In the genomic region with DNA sequence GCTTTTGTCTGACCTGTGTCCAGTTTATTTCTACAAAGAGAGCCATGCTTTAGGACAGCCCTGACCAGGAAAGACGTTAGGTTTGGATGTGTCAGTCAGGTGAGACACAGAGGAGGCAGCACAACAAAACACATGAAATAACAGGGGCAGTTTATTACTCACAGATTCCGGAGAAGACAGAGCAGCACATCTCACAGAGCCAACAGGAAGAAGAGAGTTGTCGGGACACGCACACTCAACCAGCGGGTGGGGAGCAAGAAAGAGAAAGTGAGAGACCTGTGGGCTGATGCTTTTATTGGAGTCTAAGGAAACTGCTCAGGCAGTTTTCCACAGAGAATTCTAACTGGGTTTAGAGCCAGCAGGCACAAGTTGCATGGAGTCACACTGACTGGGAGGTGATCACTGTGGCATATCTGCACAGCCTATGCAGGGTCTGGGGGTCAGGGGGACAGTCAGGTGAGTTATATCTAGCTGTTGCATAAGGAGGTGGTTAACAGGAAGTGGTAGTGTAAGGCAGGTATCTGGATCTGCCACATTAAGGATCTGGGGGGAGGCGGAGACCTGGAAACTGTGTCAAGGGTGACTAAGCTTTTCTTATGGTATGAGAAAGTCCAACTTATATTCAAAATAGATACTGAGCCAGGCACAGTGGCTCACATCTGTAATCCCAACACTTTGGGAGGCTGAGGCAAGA, we compare ENCODE assay signal across 3 cellular contexts.
TF ChIP-seq lines count a peak whose summit lies in the region.

No MANE protein-coding gene starts in this region.

TF ChIP-seq in SK-N-SH, 30 proteins besides CTCF, POLR2A, EP300 and RAD21:
- TF ChIP-seq FOSL2 (IDR thresholded peaks at IDR 0.05; ENCODE audit: borderline replicate concordance, low read depth) (no peak), FOXM1 (IDR thresholded peaks at IDR 0.05; ENCODE audit: low read depth) (no peak), MEF2A (IDR thresholded peaks at IDR 0.05; ENCODE audit: borderline replicate concordance, low read depth) (no peak), EZH2phosphoT487 (IDR thresholded peaks at IDR 0.05; ENCODE audit: borderline replicate concordance, low read depth) (no peak), TEAD4 (IDR thresholded peaks at IDR 0.05; ENCODE audit: borderline replicate concordance, insufficient read depth) (no peak), SMC3 (IDR thresholded peaks at IDR 0.05; ENCODE audit: low read depth, low read length) (no peak), ELF1 (IDR thresholded peaks at IDR 0.05) (no peak), JUND (IDR thresholded peaks at IDR 0.05) (no peak), YY1 (IDR thresholded peaks at IDR 0.05; ENCODE audit: low read depth) (no peak), NFIC (IDR thresholded peaks at IDR 0.05; ENCODE audit: borderline replicate concordance) (no peak), POLR2AphosphoS5 (IDR thresholded peaks at IDR 0.05; ENCODE audit: low read depth, low read length) (no peak), CHD2 (IDR thresholded peaks at IDR 0.05; ENCODE audit: low read length, partially characterized antibody) (no peak), RXRA (IDR thresholded peaks at IDR 0.05; ENCODE audit: borderline replicate concordance, low read depth) (no peak)
- TF ChIP-seq, protein P1, sequence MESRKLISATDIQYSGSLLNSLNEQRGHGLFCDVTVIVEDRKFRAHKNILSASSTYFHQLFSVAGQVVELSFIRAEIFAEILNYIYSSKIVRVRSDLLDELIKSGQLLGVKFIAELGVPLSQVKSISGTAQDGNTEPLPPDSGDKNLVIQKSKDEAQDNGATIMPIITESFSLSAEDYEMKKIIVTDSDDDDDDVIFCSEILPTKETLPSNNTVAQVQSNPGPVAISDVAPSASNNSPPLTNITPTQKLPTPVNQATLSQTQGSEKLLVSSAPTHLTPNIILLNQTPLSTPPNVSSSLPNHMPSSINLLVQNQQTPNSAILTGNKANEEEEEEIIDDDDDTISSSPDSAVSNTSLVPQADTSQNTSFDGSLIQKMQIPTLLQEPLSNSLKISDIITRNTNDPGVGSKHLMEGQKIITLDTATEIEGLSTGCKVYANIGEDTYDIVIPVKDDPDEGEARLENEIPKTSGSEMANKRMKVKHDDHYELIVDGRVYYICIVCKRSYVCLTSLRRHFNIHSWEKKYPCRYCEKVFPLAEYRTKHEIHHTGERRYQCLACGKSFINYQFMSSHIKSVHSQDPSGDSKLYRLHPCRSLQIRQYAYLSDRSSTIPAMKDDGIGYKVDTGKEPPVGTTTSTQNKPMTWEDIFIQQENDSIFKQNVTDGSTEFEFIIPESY (IDR thresholded peaks at IDR 0.05; ENCODE audit: borderline replicate concordance, low read depth) = no peak
- TF ChIP-seq, protein P2, sequence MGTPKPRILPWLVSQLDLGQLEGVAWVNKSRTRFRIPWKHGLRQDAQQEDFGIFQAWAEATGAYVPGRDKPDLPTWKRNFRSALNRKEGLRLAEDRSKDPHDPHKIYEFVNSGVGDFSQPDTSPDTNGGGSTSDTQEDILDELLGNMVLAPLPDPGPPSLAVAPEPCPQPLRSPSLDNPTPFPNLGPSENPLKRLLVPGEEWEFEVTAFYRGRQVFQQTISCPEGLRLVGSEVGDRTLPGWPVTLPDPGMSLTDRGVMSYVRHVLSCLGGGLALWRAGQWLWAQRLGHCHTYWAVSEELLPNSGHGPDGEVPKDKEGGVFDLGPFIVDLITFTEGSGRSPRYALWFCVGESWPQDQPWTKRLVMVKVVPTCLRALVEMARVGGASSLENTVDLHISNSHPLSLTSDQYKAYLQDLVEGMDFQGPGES (IDR thresholded peaks at IDR 0.05; ENCODE audit: low read depth, low read length) = no peak
- TF ChIP-seq, protein P3, sequence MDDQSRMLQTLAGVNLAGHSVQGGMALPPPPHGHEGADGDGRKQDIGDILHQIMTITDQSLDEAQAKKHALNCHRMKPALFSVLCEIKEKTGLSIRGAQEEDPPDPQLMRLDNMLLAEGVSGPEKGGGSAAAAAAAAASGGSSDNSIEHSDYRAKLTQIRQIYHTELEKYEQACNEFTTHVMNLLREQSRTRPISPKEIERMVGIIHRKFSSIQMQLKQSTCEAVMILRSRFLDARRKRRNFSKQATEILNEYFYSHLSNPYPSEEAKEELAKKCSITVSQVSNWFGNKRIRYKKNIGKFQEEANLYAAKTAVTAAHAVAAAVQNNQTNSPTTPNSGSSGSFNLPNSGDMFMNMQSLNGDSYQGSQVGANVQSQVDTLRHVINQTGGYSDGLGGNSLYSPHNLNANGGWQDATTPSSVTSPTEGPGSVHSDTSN (IDR thresholded peaks at IDR 0.05) = no peak

TF ChIP-seq in SK-N-SH treated with all-trans-retinoic acid at 6 μM for 48 hours, 23 proteins besides CTCF, POLR2A, EP300 and RAD21:
- no peak for TF ChIP-seq ZC3H10 (CRISPR knock-in tag; IDR thresholded peaks at IDR 0.05)
- TF ChIP-seq OSR1 (CRISPR knock-in tag; IDR thresholded peaks at IDR 0.05) = no peak
- TF ChIP-seq ARNTL (CRISPR knock-in tag; IDR thresholded peaks at IDR 0.05; ENCODE audit: borderline replicate concordance, low read depth) = no peak
- no peak for TF ChIP-seq TOX (CRISPR knock-in tag; IDR thresholded peaks at IDR 0.05; ENCODE audit: borderline replicate concordance)
- TF ChIP-seq ZFP3 (CRISPR knock-in tag; IDR thresholded peaks at IDR 0.05) = no peak
- TF ChIP-seq ZFP30 (CRISPR knock-in tag; IDR thresholded peaks at IDR 0.05) = no peak
- no peak for TF ChIP-seq ZNF565 (CRISPR knock-in tag; conservative IDR thresholded peaks at IDR 0.05; ENCODE audit: low read depth)
- no peak for TF ChIP-seq GLIS3 (CRISPR knock-in tag; IDR thresholded peaks at IDR 0.05)
- TF ChIP-seq, protein P4, sequence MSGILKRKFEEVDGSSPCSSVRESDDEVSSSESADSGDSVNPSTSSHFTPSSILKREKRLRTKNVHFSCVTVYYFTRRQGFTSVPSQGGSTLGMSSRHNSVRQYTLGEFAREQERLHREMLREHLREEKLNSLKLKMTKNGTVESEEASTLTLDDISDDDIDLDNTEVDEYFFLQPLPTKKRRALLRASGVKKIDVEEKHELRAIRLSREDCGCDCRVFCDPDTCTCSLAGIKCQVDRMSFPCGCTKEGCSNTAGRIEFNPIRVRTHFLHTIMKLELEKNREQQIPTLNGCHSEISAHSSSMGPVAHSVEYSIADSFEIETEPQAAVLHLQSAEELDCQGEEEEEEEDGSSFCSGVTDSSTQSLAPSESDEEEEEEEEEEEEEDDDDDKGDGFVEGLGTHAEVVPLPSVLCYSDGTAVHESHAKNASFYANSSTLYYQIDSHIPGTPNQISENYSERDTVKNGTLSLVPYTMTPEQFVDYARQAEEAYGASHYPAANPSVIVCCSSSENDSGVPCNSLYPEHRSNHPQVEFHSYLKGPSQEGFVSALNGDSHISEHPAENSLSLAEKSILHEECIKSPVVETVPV (CRISPR knock-in tag; IDR thresholded peaks at IDR 0.05) = no peak
- no peak for TF ChIP-seq ZNF70 (CRISPR knock-in tag; IDR thresholded peaks at IDR 0.05)
- TF ChIP-seq BACH2 (CRISPR knock-in tag; IDR thresholded peaks at IDR 0.05; ENCODE audit: borderline replicate concordance) = no peak
- TF ChIP-seq TCF4 (CRISPR knock-in tag; IDR thresholded peaks at IDR 0.05; ENCODE audit: borderline replicate concordance) = no peak
- TF ChIP-seq ISL1 (CRISPR knock-in tag; IDR thresholded peaks at IDR 0.05) = no peak
- no peak for TF ChIP-seq CSDC2 (CRISPR knock-in tag; IDR thresholded peaks at IDR 0.05)
- TF ChIP-seq, protein P5, sequence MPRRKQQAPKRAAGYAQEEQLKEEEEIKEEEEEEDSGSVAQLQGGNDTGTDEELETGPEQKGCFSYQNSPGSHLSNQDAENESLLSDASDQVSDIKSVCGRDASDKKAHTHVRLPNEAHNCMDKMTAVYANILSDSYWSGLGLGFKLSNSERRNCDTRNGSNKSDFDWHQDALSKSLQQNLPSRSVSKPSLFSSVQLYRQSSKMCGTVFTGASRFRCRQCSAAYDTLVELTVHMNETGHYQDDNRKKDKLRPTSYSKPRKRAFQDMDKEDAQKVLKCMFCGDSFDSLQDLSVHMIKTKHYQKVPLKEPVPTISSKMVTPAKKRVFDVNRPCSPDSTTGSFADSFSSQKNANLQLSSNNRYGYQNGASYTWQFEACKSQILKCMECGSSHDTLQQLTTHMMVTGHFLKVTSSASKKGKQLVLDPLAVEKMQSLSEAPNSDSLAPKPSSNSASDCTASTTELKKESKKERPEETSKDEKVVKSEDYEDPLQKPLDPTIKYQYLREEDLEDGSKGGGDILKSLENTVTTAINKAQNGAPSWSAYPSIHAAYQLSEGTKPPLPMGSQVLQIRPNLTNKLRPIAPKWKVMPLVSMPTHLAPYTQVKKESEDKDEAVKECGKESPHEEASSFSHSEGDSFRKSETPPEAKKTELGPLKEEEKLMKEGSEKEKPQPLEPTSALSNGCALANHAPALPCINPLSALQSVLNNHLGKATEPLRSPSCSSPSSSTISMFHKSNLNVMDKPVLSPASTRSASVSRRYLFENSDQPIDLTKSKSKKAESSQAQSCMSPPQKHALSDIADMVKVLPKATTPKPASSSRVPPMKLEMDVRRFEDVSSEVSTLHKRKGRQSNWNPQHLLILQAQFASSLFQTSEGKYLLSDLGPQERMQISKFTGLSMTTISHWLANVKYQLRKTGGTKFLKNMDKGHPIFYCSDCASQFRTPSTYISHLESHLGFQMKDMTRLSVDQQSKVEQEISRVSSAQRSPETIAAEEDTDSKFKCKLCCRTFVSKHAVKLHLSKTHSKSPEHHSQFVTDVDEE (CRISPR knock-in tag; IDR thresholded peaks at IDR 0.05) = no peak
- TF ChIP-seq PPARA (CRISPR knock-in tag; IDR thresholded peaks at IDR 0.05; ENCODE audit: borderline replicate concordance) = no peak

TF ChIP-seq in endothelial cell of umbilical vein, 7 proteins besides CTCF, POLR2A, EP300 and RAD21:
- TF ChIP-seq GATA2 (IDR thresholded peaks at IDR 0.05; ENCODE audit: insufficient read depth, insufficient read length, low read depth, low read length) (no peak), POLR2AphosphoS5 (IDR thresholded peaks at IDR 0.05; ENCODE audit: insufficient read depth, low read depth, low read length) (no peak), EZH2 (IDR thresholded peaks at IDR 0.05; ENCODE audit: borderline replicate concordance, low read depth, low read length, severe bottlenecking) (no peak), JUN (IDR thresholded peaks at IDR 0.05; ENCODE audit: borderline replicate concordance, insufficient read depth, insufficient read length, low read depth) (no peak), MYC (IDR thresholded peaks at IDR 0.05; ENCODE audit: low read depth, low read length) (no peak), FOS (IDR thresholded peaks at IDR 0.05; ENCODE audit: borderline replicate concordance, insufficient read depth, low read length) (no peak)
- TF ChIP-seq, protein P6, sequence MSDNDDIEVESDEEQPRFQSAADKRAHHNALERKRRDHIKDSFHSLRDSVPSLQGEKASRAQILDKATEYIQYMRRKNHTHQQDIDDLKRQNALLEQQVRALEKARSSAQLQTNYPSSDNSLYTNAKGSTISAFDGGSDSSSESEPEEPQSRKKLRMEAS (IDR thresholded peaks at IDR 0.05; ENCODE audit: insufficient read depth, insufficient read length) = no peak
TF ChIP-seq in endothelial cell of umbilical vein: peak in this region for 0.
